In the genomic region with DNA sequence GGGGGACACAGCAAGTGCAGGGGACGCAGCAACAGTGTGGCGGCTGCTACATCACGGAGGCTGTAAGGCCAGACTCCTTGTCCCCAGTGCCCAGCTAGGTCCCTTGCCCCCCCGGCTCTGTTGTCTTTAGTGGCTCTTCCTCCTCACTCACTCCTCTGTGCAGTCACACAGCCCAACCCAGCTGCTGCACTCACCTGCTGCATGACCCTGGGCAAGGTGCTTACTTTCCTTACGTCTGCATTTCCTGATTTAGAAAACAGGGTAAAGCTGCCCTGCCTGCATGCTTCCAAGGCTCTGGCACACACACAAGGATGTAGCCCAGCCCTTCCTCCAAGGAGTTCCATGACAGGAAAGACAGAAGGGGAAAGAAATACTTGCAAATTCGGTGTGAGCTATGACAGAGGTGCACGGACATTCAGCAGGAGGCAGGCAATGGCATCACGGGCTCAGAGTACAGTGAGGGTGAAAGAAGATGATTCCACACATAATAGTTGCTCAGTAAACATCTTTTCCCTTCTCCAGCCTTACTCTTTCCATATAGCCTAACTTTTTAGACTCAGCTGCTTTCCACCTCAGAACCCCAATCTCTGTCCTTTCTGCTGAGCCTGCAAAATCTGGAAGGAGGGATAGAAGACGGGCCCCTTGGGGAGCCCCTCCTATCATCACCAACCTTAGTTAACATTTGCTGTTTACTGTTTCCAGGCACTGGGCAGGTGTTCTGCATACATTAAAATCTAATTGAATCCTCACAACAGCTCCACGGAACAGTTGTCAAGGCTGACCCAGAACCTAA, we compare ENCODE assay signal across 23 cellular contexts.
DNase-seq lines count a peak whose midpoint lies in the region; ATAC-seq, FAIRE-seq and TF ChIP-seq lines count a peak whose summit lies in the region.
"Had no signal": no experiment of that assay in that cellular context is flagged by ENCODE, and none has a peak within 500 bp of the region (broad histone marks: within the 10 kb centered on the region; RNA-seq: fewer than 3 reads in every experiment).

No MANE protein-coding gene starts in this region.

- POLR2A ChIA-PET in H1 (lab: Charles Lee; ENCODE audit: partially characterized antibody), result interaction anchor here (1.4 kb wide), 1 partner anchor 25 kb away, joined by 3 read pairs; no protein-coding TSS in a partner anchor

- no peak overlapping the region; the same call in 1 of the 2 replicates for H4K8ac ChIP-seq in H1 (ENCODE audit: extremely low read depth, insufficient read depth, low read length)

- H2BK5ac ChIP-seq in H1 (ENCODE audit: low read depth, low read length), result no peak overlapping the region

- H3K27me3 ChIP-seq in H1 (replicated peaks in 1 of 4; ENCODE audit: control insufficient read depth in 3 of 4, extremely low read depth in 1 of 4, insufficient read depth in 3 of 4, low read length in 3 of 4), result no peaks in the 10 kb centered on the region
- H3K27me3 ChIP-seq in mucosa of rectum (ENCODE audit: control insufficient read depth in 2 of 2, insufficient read depth in 2 of 2, low read length in 2 of 2), result peaks cover 0 to 2% of the 10 kb centered on the region in 2 donors
- no peaks in the 10 kb centered on the region for H3K27me3 ChIP-seq in Peyer's patch

- H3K27ac Mint-ChIP-seq in activated naive CD8-positive, alpha-beta T cell treated with anti-CD3 and anti-CD28 coated beads for 36 hours, result no peak overlapping the region
- H3K27ac Mint-ChIP-seq: CD8-positive, alpha-beta memory T cell; H9 had no signal

- 84% methylated on average over 10 of the region's 10 CpGs; no CpG with 5 or more reads in 1 of the 2 experiments for WGBS in H1 (ENCODE audit: extremely low coverage in 1 of 2, insufficient coverage in 1 of 2, insufficient read length in 1 of 2, insufficient replicate concordance in 2 of 2, low coverage in 1 of 2, low lambda C conversion rate in 2 of 2, missing lambda C conversion rate in 1 of 2), 2 experiments

- H3K9ac ChIP-seq in H1 (replicated peaks in 1 of 4; ENCODE audit: extremely low read depth in 1 of 4, low read depth in 3 of 4, low read length in 3 of 4) (no peak overlapping the region), mucosa of rectum (ENCODE audit: low read depth in 1 of 2, low read length in 2 of 2) (no peak overlapping the region)
- H3K9ac ChIP-seq: KMS-11 had no signal

- TF ChIP-seq POLR2A in H1 (IDR thresholded peaks at IDR 0.05; ENCODE audit: control extremely low read depth in 1 of 2, low read depth in 2 of 2, low read length in 2 of 2) (no peak), Peyer's patch (IDR thresholded peaks at IDR 0.05) (no peak)

- FAIRE-seq in H1 (lab: Jason Lieb, UNC), result no peak

- H3K27me3 Mint-ChIP-seq in activated naive CD8-positive, alpha-beta T cell treated with anti-CD3 and anti-CD28 coated beads for 36 hours, result no peaks in the 10 kb centered on the region

- no peak overlapping the region for H2BK120ac ChIP-seq in H1 (replicated peaks; ENCODE audit: low read depth, low read length)

- no peaks in the 10 kb centered on the region for H3K79me1 ChIP-seq in H1 (ENCODE audit: low read depth, low read length)

- CTCF ChIA-PET in H1 (lab: Charles Lee; ENCODE audit: partially characterized antibody), result interaction anchor here (0.6 to 4.1 kb wide), 9 partner anchors 35 to 422 kb away, joined by 3 to 28 read pairs (median 4); no protein-coding TSS in a partner anchor

- H3K23me2 ChIP-seq in H1 (ENCODE audit: low read depth, low read length), result no peaks in the 10 kb centered on the region; the same call in 1 of the 2 replicates

- H3K27ac ChIP-seq in H1 (ENCODE audit: low read depth, low read length) (no peak overlapping the region), mucosa of rectum (ENCODE audit: low read depth in 2 of 2, low read length in 2 of 2) (peak overlapping the region; percentile 7 to 38), Peyer's patch (no peak overlapping the region)
- H3K27ac ChIP-seq: HL-60, KMS-11 had no signal

- no peak overlapping the region for H3K56ac ChIP-seq in H1 (replicated peaks; ENCODE audit: insufficient read length, low read depth, low read length)

- H3K36me3 Mint-ChIP-seq in activated naive CD8-positive, alpha-beta T cell treated with anti-CD3 and anti-CD28 coated beads for 36 hours, result no peaks in the 10 kb centered on the region

- TF ChIP-seq CTCF in H1 (IDR thresholded peaks at IDR 0.05; ENCODE audit: control extremely low read depth in 1 of 3, insufficient read depth in 1 of 3, low read depth in 1 of 3, low read length in 3 of 3), result no peak
- no peak for TF ChIP-seq CTCF in Peyer's patch (IDR thresholded peaks at IDR 0.05)

- H3K4me3 ChIP-seq in H1 (ENCODE audit: extremely low read depth in 1 of 4, insufficient read depth in 2 of 4, low read depth in 3 of 4, low read length in 4 of 4) (no peak overlapping the region), mucosa of rectum (ENCODE audit: low read length in 2 of 2) (no peak overlapping the region), Peyer's patch (no peak overlapping the region)

- no peaks in the 10 kb centered on the region for H4K20me1 ChIP-seq in H1 (replicated peaks in 1 of 2; ENCODE audit: control insufficient read depth in 1 of 2, insufficient read depth in 2 of 2, low read length in 2 of 2)

- no peak overlapping the region for H3K4me3 Mint-ChIP-seq in activated naive CD8-positive, alpha-beta T cell treated with anti-CD3 and anti-CD28 coated beads for 36 hours
- H3K4me3 Mint-ChIP-seq: CD8-positive, alpha-beta memory T cell; H9 had no signal

- no peak overlapping the region for H3K14ac ChIP-seq in H1 (ENCODE audit: insufficient read length)

- H3K4ac ChIP-seq in H1 (replicated peaks; ENCODE audit: insufficient read length, low read depth, low read length), result no peak overlapping the region

- TF ChIP-seq RAD21 in H1 (IDR thresholded peaks at IDR 0.05 in 1 of 2, conservative IDR thresholded peaks at IDR 0.05 in 1 of 2; ENCODE audit: low read depth in 2 of 2, low read length in 2 of 2), result no peak

- H2BK12ac ChIP-seq in H1 (ENCODE audit: low read depth, low read length), result 0 out of 2 replicates have a peak overlapping the region, but pooled peaks have one; percentile 17

- no peak for TF ChIP-seq EP300 in H1 (IDR thresholded peaks at IDR 0.05; ENCODE audit: borderline replicate concordance in 1 of 2, low read depth in 2 of 2, low read length in 2 of 2)

- H4K5ac ChIP-seq in H1 (ENCODE audit: insufficient read length, low read depth, low read length), result no peak overlapping the region

- H3K9me3 Mint-ChIP-seq in activated naive CD8-positive, alpha-beta T cell treated with anti-CD3 and anti-CD28 coated beads for 36 hours, result no peaks in the 10 kb centered on the region
- H3K9me3 Mint-ChIP-seq: CD8-positive, alpha-beta memory T cell; H9 had no signal

- DNase-seq in NCI-H748 (lab: John Stamatoyannopoulos, UW; ENCODE audit: unreplicated experiment), result peak; percentile 4
- DNase-seq in NCI-H748 treated with DMSO at 0.1 percent for 48 hours (lab: John Stamatoyannopoulos, UW), result no peak
- DNase-seq in H1 (ENCODE audit: low read depth in 1 of 2, low spot score in 2 of 2), result no peak
- no peak for DNase-seq in Peyer's patch
- DNase-seq in activated naive CD8-positive, alpha-beta T cell treated with anti-CD3 and anti-CD28 coated beads for 36 hours, result no peak
- DNase-seq: 8988T; AML-193; C1 segment of cervical spinal cord; Calu3; CD8-positive, alpha-beta memory T cell; DMS53; GDM1; H9; NCI-H1092 treated with DMSO at 0.1 percent for 48 hours; NCI-H1436 treated with DMSO at 0.1 percent for 48 hours; NCI-H1930; NCI-H2227 treated with DMSO at 0.1 percent for 48 hours; NCI-H510A treated with DMSO at 0.1 percent for 48 hours; SHP77 had no signal

- H3K4me1 Mint-ChIP-seq in activated naive CD8-positive, alpha-beta T cell treated with anti-CD3 and anti-CD28 coated beads for 36 hours, result no peaks in the 10 kb centered on the region
- H3K4me1 Mint-ChIP-seq: CD8-positive, alpha-beta memory T cell had no signal

- no peak overlapping the region for H2AK5ac ChIP-seq in H1 (ENCODE audit: low read depth, low read length)

- no peaks in the 10 kb centered on the region for H3K9me3 ChIP-seq in H1 (ENCODE audit: insufficient read depth in 2 of 2, low read depth in 1 of 2, low read length in 1 of 2)
- H3K9me3 ChIP-seq in mucosa of rectum (ENCODE audit: control insufficient read depth in 2 of 2, low read length in 2 of 2), result no peaks in the 10 kb centered on the region
- H3K9me3 ChIP-seq in Peyer's patch, result no peaks in the 10 kb centered on the region

- H3K36me3 ChIP-seq in H1 (ENCODE audit: control insufficient read depth in 2 of 4, insufficient read depth in 4 of 4, low read length in 3 of 4), result no peaks in the 10 kb centered on the region
- no peaks in the 10 kb centered on the region for H3K36me3 ChIP-seq in mucosa of rectum (ENCODE audit: control insufficient read depth in 2 of 2, insufficient read depth in 2 of 2, low read length in 2 of 2)
- no peaks in the 10 kb centered on the region for H3K36me3 ChIP-seq in Peyer's patch

- H3K4me2 ChIP-seq in H1 (ENCODE audit: insufficient read depth in 1 of 2, low read depth in 2 of 2, low read length in 2 of 2), result no peak overlapping the region
- H3K4me2 ChIP-seq: KMS-11 had no signal

- H3K4me1 ChIP-seq in H1 (replicated peaks in 1 of 4; ENCODE audit: control insufficient read depth in 3 of 4, insufficient read depth in 4 of 4, low read length in 3 of 4) (peaks cover 0 to 2% (median 0%) of the 10 kb centered on the region in 4 experiments; a peak in 2 of 7 replicates), mucosa of rectum (ENCODE audit: control insufficient read depth in 2 of 2, insufficient read depth in 2 of 2, low read length in 2 of 2) (peaks cover 0 to 4% of the 10 kb centered on the region in 2 donors), Peyer's patch (no peaks in the 10 kb centered on the region)

- peak overlapping the region; percentile 1; the same call in 1 of the 2 replicates for H2BK15ac ChIP-seq in H1 (ENCODE audit: low read length)

- H3K18ac ChIP-seq in H1 (ENCODE audit: extremely low read depth, low read length), result no peak overlapping the region

- H2AFZ ChIP-seq in H1 (ENCODE audit: low read length), result no peak overlapping the region

- no peak for ATAC-seq in GM21360 (IDR thresholded peaks at IDR 0.05; ENCODE audit: unreplicated experiment)

- H3K79me2 ChIP-seq in H1 (ENCODE audit: control insufficient read depth in 1 of 2, insufficient read depth in 2 of 2, low read length in 2 of 2), result no peaks in the 10 kb centered on the region

- H3K23ac ChIP-seq in H1 (ENCODE audit: insufficient read length), result no peak overlapping the region

- H4K91ac ChIP-seq in H1 (replicated peaks; ENCODE audit: insufficient read length, low read length), result no peak overlapping the region

- 0 out of 2 replicates have a peak overlapping the region, but pooled peaks have one; percentile 21 for H2BK20ac ChIP-seq in H1 (ENCODE audit: low read length)

TF ChIP-seq in H1, 55 proteins besides CTCF, POLR2A, EP300 and RAD21:
- TF ChIP-seq MAFK (IDR thresholded peaks at IDR 0.05; ENCODE audit: low read depth, low read length) (peak; percentile 52), RFX5 (IDR thresholded peaks at IDR 0.05; ENCODE audit: borderline replicate concordance, low read depth, low read length) (no peak)

Comparison
In these comparisons a context has a peak if more than half of its experiments do, and no peak if none do; other contexts are left out.
1. H3K27ac ChIP-seq: peak in mucosa of rectum (2 of 2); none in H1 (single experiment) and Peyer's patch (0 of 4).